ENCODE assay signal across 1 cellular context in genomic region chr3:155647196-155647595, GRCh38.
TF ChIP-seq lines count a peak whose summit lies in the region.

No MANE protein-coding gene starts in this region.

TF ChIP-seq in HepG2, 621 proteins besides CTCF, POLR2A, EP300 and RAD21 (continued from another document):
- no peak for TF ChIP-seq SNAPC5 (CRISPR knock-in tag; IDR thresholded peaks at IDR 0.05; ENCODE audit: borderline replicate concordance)
- TF ChIP-seq ESRRA (CRISPR knock-in tag; IDR thresholded peaks at IDR 0.05; ENCODE audit: low read depth), result no peak
- TF ChIP-seq RBFOX2 (IDR thresholded peaks at IDR 0.05; ENCODE audit: low read depth, low read length), result no peak
- no peak for TF ChIP-seq BORCS8-MEF2B (CRISPR knock-in tag; IDR thresholded peaks at IDR 0.05)
- no peak for TF ChIP-seq TBX3 (IDR thresholded peaks at IDR 0.05; ENCODE audit: borderline replicate concordance)
- no peak for TF ChIP-seq THYN1 (CRISPR knock-in tag; IDR thresholded peaks at IDR 0.05; ENCODE audit: borderline replicate concordance, low read depth)
- TF ChIP-seq ZNF746 (CRISPR knock-in tag; IDR thresholded peaks at IDR 0.05), result no peak
- TF ChIP-seq YEATS2 (CRISPR knock-in tag; IDR thresholded peaks at IDR 0.05; ENCODE audit: borderline replicate concordance), result no peak
- no peak for TF ChIP-seq ZNF367 (CRISPR knock-in tag; IDR thresholded peaks at IDR 0.05; ENCODE audit: borderline replicate concordance)
